8 cellular contexts compared by ENCODE assay signal in the genomic region with DNA sequence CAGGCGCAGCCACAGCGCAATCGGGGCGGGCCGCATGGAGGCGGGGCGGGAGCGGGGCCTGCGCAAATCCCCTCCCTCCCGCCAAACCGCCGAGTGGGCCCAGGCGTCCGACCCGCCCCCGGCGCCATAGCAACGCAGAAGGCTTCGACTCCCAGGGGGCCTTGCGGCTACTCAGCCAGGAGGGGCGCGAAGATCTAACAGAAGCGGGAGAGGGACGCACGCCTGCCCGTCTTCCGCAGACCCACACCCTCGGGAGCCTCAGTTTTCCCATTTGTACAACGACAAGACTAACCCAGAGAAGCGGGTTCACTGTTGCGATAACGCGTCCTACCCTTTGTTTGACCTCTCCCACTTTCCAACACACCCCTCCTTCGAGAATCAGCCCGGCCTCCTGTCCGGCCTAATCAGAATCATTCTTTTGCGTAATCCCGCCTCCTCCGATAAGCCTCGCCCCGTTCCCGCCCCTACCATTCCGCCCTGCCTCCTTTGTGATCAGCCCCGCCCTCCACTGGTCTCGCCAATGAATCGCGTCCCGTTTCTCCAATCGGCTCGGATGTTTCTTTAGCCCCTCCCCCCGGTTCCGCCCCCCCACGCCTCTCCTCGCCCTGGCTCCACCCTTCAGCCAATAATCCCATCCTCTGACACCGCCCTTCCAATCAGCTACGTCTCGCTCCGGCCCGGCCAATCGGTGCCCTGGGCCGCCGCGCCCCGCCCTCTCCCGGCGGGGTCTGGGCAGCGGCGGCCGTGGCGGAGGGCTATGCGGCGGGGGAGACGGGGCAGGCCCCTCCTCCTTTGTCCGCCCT. TPM values are rescaled to one million over a fixed set of nuclear protein-coding genes. Genes with fewer than 3 reads are reported as not detected.
DNase-seq lines count a peak whose midpoint lies in the region; ATAC-seq and TF ChIP-seq lines count a peak whose summit lies in the region.

A gene (minus strand): TSS at position 40 of the 803 bp plus-strand sequence. CDS start 4 bp downstream, at position 36.

- 1% methylated on average over 58 of the region's 74 CpGs for WGBS in lower leg skin, 2 donors

- H3K27ac Mint-ChIP-seq in activated CD8-positive, alpha-beta T cell treated with anti-CD3 and anti-CD28 coated beads for 36 hours: peak within 1 kb of the TSS; percentile 81

- POLR2A ChIA-PET in activated CD8-positive, alpha-beta T cell treated with anti-CD3 and anti-CD28 coated beads for 36 hours (lab: Charles Lee): interaction anchor here (0.6 to 1.0 kb wide), 3 partner anchors 9 to 119 kb away, joined by 3 read pairs; no protein-coding TSS in a partner anchor

- peaks cover 5% of the 10 kb centered on the region for H3K27me3 Mint-ChIP-seq in activated CD8-positive, alpha-beta T cell treated with anti-CD3 and anti-CD28 coated beads for 36 hours

- peaks cover 9% of the 10 kb centered on the region for H3K4me1 Mint-ChIP-seq in activated CD8-positive, alpha-beta T cell treated with anti-CD3 and anti-CD28 coated beads for 36 hours (ENCODE audit: low read depth)

- DNase-seq in C1 segment of cervical spinal cord (lab: John Stamatoyannopoulos, UW): peak; percentile 73 to 100 (median 99)
- peak; percentile 100 for DNase-seq in HK-2 (ENCODE audit: unreplicated experiment)
- DNase-seq in NCI-H82 treated with DMSO at 0.1 percent for 48 hours (lab: John Stamatoyannopoulos, UW; ENCODE audit: unreplicated experiment): peak; percentile 93
- peak; percentile 99 for DNase-seq in activated CD8-positive, alpha-beta T cell treated with anti-CD3 and anti-CD28 coated beads for 36 hours
- DNase-seq in ecto neural progenitor cell (ENCODE audit: low spot score): peak; percentile 100
- peak; percentile 98 to 100 for DNase-seq in lower leg skin (ENCODE audit: low spot score in 2 of 2)
- DNase-seq in stimulated activated CD4-positive, alpha-beta T cell treated with anti-CD3 and anti-CD28 coated beads, Interleukin-4, amount 100 ng/mL, for 4 hours: peak; percentile 96 to 97

- no peaks in the 10 kb centered on the region for H3K9me3 Mint-ChIP-seq in activated CD8-positive, alpha-beta T cell treated with anti-CD3 and anti-CD28 coated beads for 36 hours

- intact Hi-C loops in activated CD8-positive, alpha-beta T cell treated with anti-CD3 and anti-CD28 coated beads for 36 hours (cut with micrococcal nuclease): no loop called here
- intact Hi-C loops in lower leg skin (cut with DNase I; ENCODE audit: low total_unique reads): no loop called here

- H3K36me3 Mint-ChIP-seq in activated CD8-positive, alpha-beta T cell treated with anti-CD3 and anti-CD28 coated beads for 36 hours (ENCODE audit: low read depth): no peaks in the 10 kb centered on the region

- no peak for TF ChIP-seq CTCF in activated CD8-positive, alpha-beta T cell treated with anti-CD3 and anti-CD28 coated beads for 36 hours (IDR thresholded peaks at IDR 0.05)
- TF ChIP-seq CTCF in lower leg skin (IDR thresholded peaks at IDR 0.05): no peak

- TF ChIP-seq POLR2A in lower leg skin (IDR thresholded peaks at IDR 0.05): no peak

- CTCF ChIA-PET in activated CD8-positive, alpha-beta T cell treated with anti-CD3 and anti-CD28 coated beads for 36 hours (lab: Charles Lee): interaction anchor here (0.7 to 1.3 kb wide), 3 partner anchors 19 to 1345 kb away, joined by 3 read pairs; no protein-coding TSS in a partner anchor

- peak within 1 kb of the TSS; percentile 86 for H3K4me3 Mint-ChIP-seq in activated CD8-positive, alpha-beta T cell treated with anti-CD3 and anti-CD28 coated beads for 36 hours

- ATAC-seq in GM19452 (IDR thresholded peaks at IDR 0.05; ENCODE audit: unreplicated experiment): peak; percentile 73
- peak; percentile 90 for ATAC-seq in activated CD8-positive, alpha-beta T cell treated with anti-CD3 and anti-CD28 coated beads for 36 hours

- H3K4me3 ChIP-seq in lower leg skin (ENCODE audit: low read depth, poor library complexity, severe bottlenecking): peak within 1 kb of the TSS; percentile 24

RNA-seq across cellular contexts. Expression of the gene that starts here (rescaled TPM):
- total RNA-seq in activated CD8-positive, alpha-beta T cell treated with anti-CD3 and anti-CD28 coated beads for 36 hours: 1 to 10 TPM; 4.4 to 4.7 TPM
- 1 to 10 TPM; 1.2 to 6.5 (median 2.9) TPM for total RNA-seq in lower leg skin

Comparison
In these comparisons a context has a peak if more than half of its experiments do, and no peak if none do; other contexts are left out.
1. Peak in every context shown above with its lines: DNase-seq, ATAC-seq and H3K4me3 ChIP-seq.